Comparison of ENCODE assay signal across 6 cellular contexts in the genomic region with DNA sequence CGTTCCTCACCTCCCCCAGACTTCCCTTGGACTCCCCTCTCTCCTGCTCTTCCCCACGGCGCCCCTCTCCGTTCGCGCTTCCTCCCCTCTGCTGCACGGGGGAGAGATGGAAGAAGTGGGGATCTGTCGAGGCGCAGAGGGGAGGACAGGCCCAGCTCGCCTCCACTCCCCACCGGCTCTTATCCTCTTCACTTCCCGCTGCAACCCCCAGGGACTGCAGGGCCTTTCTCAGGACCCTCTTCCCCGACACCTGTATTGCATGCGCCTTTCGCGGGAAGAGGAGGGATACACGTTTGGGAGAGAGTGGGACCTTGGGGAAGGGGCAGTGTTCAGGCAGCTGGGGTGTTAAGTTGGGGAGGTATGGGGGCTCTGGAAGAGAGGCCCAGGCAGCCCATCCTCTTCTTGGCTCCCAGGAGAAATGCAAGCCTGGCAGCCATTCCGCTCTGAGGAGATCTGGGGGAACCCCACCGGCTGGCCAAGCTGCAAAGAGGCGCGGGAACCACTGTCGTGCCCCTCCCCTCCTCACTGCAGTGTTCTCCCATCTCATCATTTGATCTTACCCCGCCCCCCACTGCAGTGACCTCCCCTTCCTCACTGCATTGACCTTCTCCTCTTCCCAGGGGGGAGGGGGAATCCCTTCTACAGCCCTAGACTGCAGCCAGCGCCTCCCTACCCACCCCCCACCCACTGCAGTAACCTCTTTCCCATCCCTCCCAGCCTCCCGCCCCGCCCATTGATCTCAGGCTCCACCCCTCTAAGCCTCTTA. TPM values are rescaled to one million over a fixed set of nuclear protein-coding genes. Genes with fewer than 3 reads are reported as not detected.
DNase-seq lines count a peak whose midpoint lies in the region; TF ChIP-seq lines count a peak whose summit lies in the region.

No MANE protein-coding gene starts in this region.

- peak overlapping the region; percentile 56 to 62 (median 58) for H3K4me3 ChIP-seq in mammary epithelial cell (replicated peaks in 1 of 3; ENCODE audit: insufficient read depth in 1 of 3, low read depth in 2 of 3, low read length in 3 of 3)
- H3K4me3 ChIP-seq in neuronal stem cell (ENCODE audit: low read length in 2 of 2) = peak overlapping the region; percentile 60 to 92

- no peak overlapping the region for H3K27ac ChIP-seq in mammary epithelial cell (ENCODE audit: insufficient read depth, low read depth, low read length)
- H3K27ac ChIP-seq in neuronal stem cell (replicated peaks; ENCODE audit: low read length) = peak overlapping the region; percentile 58

- H3K18ac ChIP-seq in neuronal stem cell (ENCODE audit: low read length) = peak overlapping the region; percentile 99

- H3K27me3 ChIP-seq in mammary epithelial cell (ENCODE audit: insufficient read depth, low read length) (no peaks in the 10 kb centered on the region), neuronal stem cell (ENCODE audit: control insufficient read depth in 3 of 3, insufficient read depth in 3 of 3, low read depth in 1 of 3, low read length in 3 of 3) (peaks cover 0 to 3% (median 0%) of the 10 kb centered on the region in 3 experiments)

- peak overlapping the region; percentile 95 for H3K4me3 Mint-ChIP-seq in activated naive CD4-positive, alpha-beta T cell treated with anti-CD3 and anti-CD28 coated beads, Interleukin-2, amount 50 U/mL, for 24 hours

- peak overlapping the region; percentile 95 for H3K14ac ChIP-seq in neuronal stem cell (ENCODE audit: low read length)

- CTCF ChIA-PET in mammary epithelial cell (lab: Charles Lee; ENCODE audit: low non-redundant PET) = no interaction called here

- no peaks in the 10 kb centered on the region for H3K9me3 ChIP-seq in mammary epithelial cell (replicated peaks; ENCODE audit: insufficient read depth, low read length)
- H3K9me3 ChIP-seq in neuronal stem cell (replicated peaks in 1 of 2; ENCODE audit: control insufficient read depth in 2 of 2, insufficient read depth in 1 of 2, low read depth in 1 of 2, low read length in 2 of 2) = no peaks in the 10 kb centered on the region

- intact Hi-C loops in mammary epithelial cell (cut with micrococcal nuclease) = no loop called here

- WGBS in mammary epithelial cell (ENCODE audit: low coverage, missing lambda C conversion rate) = 78% methylated on average over 11 of the region's 26 CpGs
- no CpG with 5 or more reads among the region's 26 CpGs for WGBS in neuronal stem cell (ENCODE audit: extremely low coverage in 2 of 2, insufficient read length in 2 of 2, insufficient replicate concordance in 1 of 2), 2 donors

- H3K4me2 ChIP-seq in mammary epithelial cell (ENCODE audit: insufficient read depth, low read depth, low read length) (peak overlapping the region; percentile 95), neuronal stem cell (ENCODE audit: insufficient read depth, low read length, poor library complexity, severe bottlenecking) (peak overlapping the region; percentile 96)

- H4K20me1 ChIP-seq in mammary epithelial cell (ENCODE audit: insufficient read depth, low read length) = no peaks in the 10 kb centered on the region

- no TSS peak for BruUV-seq in mammary epithelial cell (replicated peaks; lab: Mats Ljungman, UMichigan)

- no peaks in the 10 kb centered on the region for H3K36me3 ChIP-seq in mammary epithelial cell (ENCODE audit: insufficient read depth, low read length)
- H3K36me3 ChIP-seq in neuronal stem cell (replicated peaks in 1 of 2; ENCODE audit: control insufficient read depth in 2 of 2, insufficient read depth in 2 of 2, low read length in 2 of 2) = peaks cover 19 to 29% of the 10 kb centered on the region in 2 donors

- H3K27me3 Mint-ChIP-seq in activated naive CD4-positive, alpha-beta T cell treated with anti-CD3 and anti-CD28 coated beads, Interleukin-2, amount 50 U/mL, for 24 hours = no peaks in the 10 kb centered on the region

- H3K9me3 Mint-ChIP-seq in activated naive CD4-positive, alpha-beta T cell treated with anti-CD3 and anti-CD28 coated beads, Interleukin-2, amount 50 U/mL, for 24 hours = no peaks in the 10 kb centered on the region

- peak overlapping the region; percentile 95 for H3K27ac Mint-ChIP-seq in activated naive CD4-positive, alpha-beta T cell treated with anti-CD3 and anti-CD28 coated beads, Interleukin-2, amount 50 U/mL, for 24 hours

- peak overlapping the region; percentile 92 for H3K23ac ChIP-seq in neuronal stem cell (ENCODE audit: low read depth, low read length, poor library complexity)

- no peaks in the 10 kb centered on the region for H3K36me3 Mint-ChIP-seq in activated naive CD4-positive, alpha-beta T cell treated with anti-CD3 and anti-CD28 coated beads, Interleukin-2, amount 50 U/mL, for 24 hours

- H3K9ac ChIP-seq in mammary epithelial cell (ENCODE audit: insufficient read depth, low read length) (no peak overlapping the region), neuronal stem cell (ENCODE audit: low read depth, low read length, poor library complexity) (peak overlapping the region; percentile 94)

- DNase-seq in activated naive CD4-positive, alpha-beta T cell treated with anti-CD3 and anti-CD28 coated beads, Interleukin-2, amount 50 U/mL, for 16 hours = no peak
- DNase-seq in mammary epithelial cell (no peak), neuronal stem cell (ENCODE audit: low spot score) (peak; percentile 68), kidney glomerular epithelial cell (lab: John Stamatoyannopoulos, UW) (no peak)
- DNase-seq in stimulated activated CD4-positive, alpha-beta T cell treated with anti-CD3 and anti-CD28 coated beads, Interleukin-4, amount 100 ng/mL, for 24 hours = no peak

- peaks cover 30% of the 10 kb centered on the region for H3K4me1 ChIP-seq in mammary epithelial cell (ENCODE audit: insufficient read depth, low read length)
- peaks cover 10 to 19% of the 10 kb centered on the region in 2 donors for H3K4me1 ChIP-seq in neuronal stem cell (ENCODE audit: control insufficient read depth in 2 of 2, insufficient read depth in 1 of 2, low read depth in 1 of 2, low read length in 2 of 2)

- H2AK5ac ChIP-seq in neuronal stem cell (ENCODE audit: low read depth, low read length) = peak overlapping the region; percentile 79

- H3K4me1 Mint-ChIP-seq in activated naive CD4-positive, alpha-beta T cell treated with anti-CD3 and anti-CD28 coated beads, Interleukin-2, amount 50 U/mL, for 24 hours = peaks cover 38% of the 10 kb centered on the region

- H2BK12ac ChIP-seq in neuronal stem cell (ENCODE audit: low read length) = peak overlapping the region; percentile 88

- H4K91ac ChIP-seq in neuronal stem cell (ENCODE audit: low read depth, low read length, poor library complexity) = no peak overlapping the region

- H2BK15ac ChIP-seq in neuronal stem cell (ENCODE audit: low read length) = peak overlapping the region; percentile 96

- TF ChIP-seq CTCF in mammary epithelial cell (conservative IDR thresholded peaks at IDR 0.05 in 1 of 2, IDR thresholded peaks at IDR 0.05 in 1 of 2; ENCODE audit: extremely low read depth in 1 of 2, insufficient read depth in 1 of 2, low read depth in 1 of 2, low read length in 2 of 2) = no peak

- no peak overlapping the region for H4K8ac ChIP-seq in neuronal stem cell (ENCODE audit: low read depth, low read length)

- peak overlapping the region; percentile 7 for H2BK5ac ChIP-seq in neuronal stem cell (ENCODE audit: low read length)

- peak overlapping the region; percentile 94 for H2AFZ ChIP-seq in mammary epithelial cell (ENCODE audit: low read depth, low read length)
- peak overlapping the region; percentile 99 for H2AFZ ChIP-seq in neuronal stem cell (ENCODE audit: low read length)

- peak overlapping the region; percentile 84 for H2BK120ac ChIP-seq in neuronal stem cell (ENCODE audit: low read depth, low read length)

- in situ Hi-C loops in mammary epithelial cell (cut with MboI; ENCODE audit: low sequenced_read_pairs in 2 of 2) = no loop called here

- H3K4ac ChIP-seq in neuronal stem cell (ENCODE audit: low read length) = peak overlapping the region; percentile 80

- H3K79me1 ChIP-seq in neuronal stem cell (ENCODE audit: low read depth, low read length) = peaks cover 13% of the 10 kb centered on the region

- dilution Hi-C loops in mammary epithelial cell (cut with HindIII; ENCODE audit: low sequenced_read_pairs) = no loop called here

- no peaks in the 10 kb centered on the region for H3K79me2 ChIP-seq in mammary epithelial cell (ENCODE audit: insufficient read depth, low read length)

RNA-seq across cellular contexts. Expression of a gene that starts 0.8 kb away (rescaled TPM):
- 1 to 10 TPM; 1.7 to 7.5 TPM for total RNA-seq in mammary epithelial cell
- polyA plus RNA-seq in mammary epithelial cell = 8.3 TPM
- polyA minus RNA-seq in mammary epithelial cell = 62.6 TPM
- polyA plus RNA-seq in neuronal stem cell (2013, experiment 1 of 2) = 105 TPM
- 101 TPM for polyA plus RNA-seq in neuronal stem cell (2013, experiment 2 of 2)

RNA-seq across cellular contexts. Expression of a gene that starts 10.6 kb away (rescaled TPM):
- total RNA-seq in mammary epithelial cell = 1 to 10 TPM; 4.3 to 4.7 TPM
- polyA plus RNA-seq in mammary epithelial cell = 4.2 TPM
- polyA minus RNA-seq in mammary epithelial cell = 14.7 TPM
- polyA plus RNA-seq in neuronal stem cell (2013, experiment 1 of 2) = 7.7 TPM
- 7.3 TPM for polyA plus RNA-seq in neuronal stem cell (2013, experiment 2 of 2)

RNA-seq across cellular contexts. Expression of a gene that starts 12.6 kb away (rescaled TPM):
- 10 to 100 TPM; 12.2 to 73.5 TPM for total RNA-seq in mammary epithelial cell
- polyA plus RNA-seq in mammary epithelial cell = 10.4 TPM
- polyA minus RNA-seq in mammary epithelial cell = 56.5 TPM
- 114 TPM for polyA plus RNA-seq in neuronal stem cell (2013, experiment 1 of 2)
- 113 TPM for polyA plus RNA-seq in neuronal stem cell (2013, experiment 2 of 2)

RNA-seq across cellular contexts. Expression of a gene that starts 28.4 kb away (rescaled TPM):
- total RNA-seq in mammary epithelial cell = not detected
- polyA plus RNA-seq in mammary epithelial cell = not detected
- polyA minus RNA-seq in mammary epithelial cell = not detected
- polyA plus RNA-seq in neuronal stem cell (2013, experiment 1 of 2) = not detected
- not detected for polyA plus RNA-seq in neuronal stem cell (2013, experiment 2 of 2)

RNA-seq across cellular contexts. Expression of a gene that starts 28.6 kb away (rescaled TPM):
- 10 to 100 TPM; 31.3 to 61.3 TPM for total RNA-seq in mammary epithelial cell
- 128 TPM for polyA plus RNA-seq in mammary epithelial cell
- polyA minus RNA-seq in mammary epithelial cell = 27.8 TPM
- 511 TPM for polyA plus RNA-seq in neuronal stem cell (2013, experiment 1 of 2)
- polyA plus RNA-seq in neuronal stem cell (2013, experiment 2 of 2) = 489 TPM
